In genomic region chr6:152300517-152300916, GRCh38 we compare ENCODE assay signal across 10 cellular contexts.
A peak's percentile ranks its signal among the peaks of the same experiment; 100 is the strongest.
DNase-seq lines count a peak whose midpoint lies in the region; ATAC-seq, FAIRE-seq and TF ChIP-seq lines count a peak whose summit lies in the region.
"Had no signal": no experiment of that assay in that cellular context is flagged by ENCODE, and none has a peak within 500 bp of the region (broad histone marks: within the 10 kb centered on the region; RNA-seq: fewer than 3 reads in every experiment).

No MANE protein-coding gene starts in this region.

- H3K4me3 Mint-ChIP-seq in activated T-cell treated with anti-CD3 and anti-CD28 coated beads, Interleukin-2, amount 50 U/mL, for 72 hours = peak overlapping the region; percentile 94 to 99
- peak overlapping the region; percentile 99 for H3K4me3 Mint-ChIP-seq in activated CD8-positive, alpha-beta T cell treated with anti-CD3 and anti-CD28 coated beads, Interleukin-2, amount 10 ng/mL, durations not matched to agents 7 days and 5 days

- no peak overlapping the region for H3K9ac ChIP-seq in kidney (ENCODE audit: low read length in 2 of 2)

- H3K36me3 Mint-ChIP-seq in activated T-cell treated with anti-CD3 and anti-CD28 coated beads, Interleukin-2, amount 50 U/mL, for 72 hours (ENCODE audit: insufficient read depth in 2 of 2) = no peaks in the 10 kb centered on the region
- peaks cover 2% of the 10 kb centered on the region for H3K36me3 Mint-ChIP-seq in activated CD8-positive, alpha-beta T cell treated with anti-CD3 and anti-CD28 coated beads, Interleukin-2, amount 10 ng/mL, durations not matched to agents 7 days and 5 days (ENCODE audit: low read depth)

- no peaks in the 10 kb centered on the region for H3K9me3 ChIP-seq in kidney (ENCODE audit: control insufficient read depth in 1 of 2, low read length in 2 of 2)
- H3K9me3 ChIP-seq in thymus (ENCODE audit: control insufficient read depth) = no peaks in the 10 kb centered on the region

- H3K4me1 ChIP-seq in kidney (ENCODE audit: control insufficient read depth in 1 of 2, insufficient read depth in 1 of 2, low read depth in 1 of 2, low read length in 2 of 2) (peaks cover 13 to 21% of the 10 kb centered on the region in 2 donors), thymus (ENCODE audit: control insufficient read depth, insufficient read depth, low read length) (peaks cover 9% of the 10 kb centered on the region)

- H3K4me3 ChIP-seq in kidney (ENCODE audit: low read length in 2 of 2) (peak overlapping the region; percentile 17 to 20), thymus (ENCODE audit: low read length) (peak overlapping the region; percentile 68)

- TF ChIP-seq CTCF in kidney (IDR thresholded peaks at IDR 0.05; ENCODE audit: borderline replicate concordance, extremely low read depth, insufficient read depth) (no peak), GM13976 (IDR thresholded peaks at IDR 0.05; ENCODE audit: borderline replicate concordance, control extremely low read depth, extremely low read depth, insufficient read depth, missing control alignments) (no peak)

- peaks cover 42% of the 10 kb centered on the region for H3K4me1 Mint-ChIP-seq in activated T-cell treated with anti-CD3 and anti-CD28 coated beads, Interleukin-2, amount 50 U/mL, for 72 hours (ENCODE audit: low read depth)
- H3K4me1 Mint-ChIP-seq in activated CD8-positive, alpha-beta T cell treated with anti-CD3 and anti-CD28 coated beads, Interleukin-2, amount 10 ng/mL, durations not matched to agents 7 days and 5 days (ENCODE audit: low read depth) = peaks cover 22% of the 10 kb centered on the region

- 82% methylated on average over 7 of the region's 7 CpGs for WGBS in thymus

- no peaks in the 10 kb centered on the region for H3K9me3 Mint-ChIP-seq in activated T-cell treated with anti-CD3 and anti-CD28 coated beads, Interleukin-2, amount 50 U/mL, for 72 hours
- no peaks in the 10 kb centered on the region for H3K9me3 Mint-ChIP-seq in activated CD8-positive, alpha-beta T cell treated with anti-CD3 and anti-CD28 coated beads, Interleukin-2, amount 10 ng/mL, durations not matched to agents 7 days and 5 days (ENCODE audit: insufficient read depth)

- FAIRE-seq in kidney (lab: Jason Lieb, UNC) = no peak

- H3K27ac ChIP-seq in kidney (ENCODE audit: low read depth in 2 of 2, low read length in 2 of 2) (peak overlapping the region in 1 of 2 donors; percentile 23), thymus (ENCODE audit: low read depth) (no peak overlapping the region)

- intact Hi-C loops in kidney (cut with DNase I) = no loop called here

- no peaks in the 10 kb centered on the region for H3K27me3 ChIP-seq in thymus (ENCODE audit: control insufficient read depth, insufficient read depth)

- no peak for ATAC-seq in activated T-cell treated with anti-CD3 and anti-CD28 coated beads, Interleukin-2, amount 50 U/mL, for 72 hours (replicated peaks in 1 of 2)
- no peak for ATAC-seq in activated CD8-positive, alpha-beta T cell treated with anti-CD3 and anti-CD28 coated beads, Interleukin-2, amount 10 ng/mL, durations not matched to agents 7 days and 5 days
- no peak for ATAC-seq in GM21723 (IDR thresholded peaks at IDR 0.05; ENCODE audit: unreplicated experiment)
- ATAC-seq in GM19455 (IDR thresholded peaks at IDR 0.05; ENCODE audit: unreplicated experiment) = no peak

- DNase-seq in activated T-cell treated with anti-CD3 and anti-CD28 coated beads, Interleukin-2, amount 50 U/mL, for 72 hours = no peak
- DNase-seq in activated T-cell treated with anti-CD3 and anti-CD28 coated beads, Interleukin-2, amount 50 U/mL, for 1 hour = no peak
- no peak for DNase-seq in activated CD8-positive, alpha-beta T cell treated with anti-CD3 and anti-CD28 coated beads, Interleukin-2, amount 10 ng/mL, durations not matched to agents 7 days and 5 days
- no peak for DNase-seq in kidney
- DNase-seq in GM13976 (ENCODE audit: low spot score) = no peak
- DNase-seq: activated naive CD4-positive, alpha-beta T cell; NCI-H748 treated with DMSO at 0.1 percent for 48 hours had no signal

- POLR2A ChIA-PET in activated CD8-positive, alpha-beta T cell treated with anti-CD3 and anti-CD28 coated beads, Interleukin-2, amount 10 ng/mL, durations not matched to agents 7 days and 5 days (lab: Charles Lee) = interaction anchor here (1.7 kb wide), 1 partner anchor 9 kb away, joined by 5 read pairs; no protein-coding TSS in a partner anchor

- in situ Hi-C loops in GM13976 (cut with MboI; ENCODE audit: low sequenced_read_pairs, unreplicated experiment) = no loop called here

- H3K36me3 ChIP-seq in kidney (ENCODE audit: control insufficient read depth in 1 of 2, insufficient read depth in 2 of 2, low read length in 2 of 2) (peaks cover 0 to 4% of the 10 kb centered on the region in 2 donors), thymus (ENCODE audit: control insufficient read depth, insufficient read depth) (no peaks in the 10 kb centered on the region)

- CTCF ChIA-PET in activated CD8-positive, alpha-beta T cell treated with anti-CD3 and anti-CD28 coated beads, Interleukin-2, amount 10 ng/mL, durations not matched to agents 7 days and 5 days (lab: Charles Lee) = interaction anchor here (0.7 to 3.3 kb wide), 5 partner anchors 8 to 135 kb away, joined by 3 to 60 read pairs (median 6); no protein-coding TSS in a partner anchor

- H3K27ac Mint-ChIP-seq in activated T-cell treated with anti-CD3 and anti-CD28 coated beads, Interleukin-2, amount 50 U/mL, for 72 hours = peak overlapping the region; percentile 96
- peak overlapping the region; percentile 2 for H3K27ac Mint-ChIP-seq in activated CD8-positive, alpha-beta T cell treated with anti-CD3 and anti-CD28 coated beads, Interleukin-2, amount 10 ng/mL, durations not matched to agents 7 days and 5 days

- H3K27me3 Mint-ChIP-seq in activated T-cell treated with anti-CD3 and anti-CD28 coated beads, Interleukin-2, amount 50 U/mL, for 72 hours (ENCODE audit: low read depth) = no peaks in the 10 kb centered on the region
- H3K27me3 Mint-ChIP-seq in activated CD8-positive, alpha-beta T cell treated with anti-CD3 and anti-CD28 coated beads, Interleukin-2, amount 10 ng/mL, durations not matched to agents 7 days and 5 days (ENCODE audit: low read depth) = no peaks in the 10 kb centered on the region
